ENCODE assay signal across 12 cellular contexts in genomic region chr10:124419635-124420034, GRCh38. TPM values are rescaled to one million over a fixed set of nuclear protein-coding genes. Genes with fewer than 3 reads are reported as not detected.
A peak's percentile ranks its signal among the peaks of the same experiment; 100 is the strongest.
DNase-seq lines count a peak whose midpoint lies in the region; ATAC-seq and TF ChIP-seq lines count a peak whose summit lies in the region.
"Had no signal": no experiment of that assay in that cellular context is flagged by ENCODE, and none has a peak within 500 bp of the region (broad histone marks: within the 10 kb centered on the region; RNA-seq: fewer than 3 reads in every experiment).

No MANE protein-coding gene starts in this region.

- H3K9me2 ChIP-seq in SK-N-SH: no peaks in the 10 kb centered on the region

- H3K4me2 ChIP-seq in SK-N-SH: peak overlapping the region; percentile 97
- H3K4me2 ChIP-seq in KMS-11: peak overlapping the region; percentile 83

- H3K9me3 ChIP-seq in SK-N-SH (no peaks in the 10 kb centered on the region), prostate gland (no peaks in the 10 kb centered on the region)
- H3K9me3 ChIP-seq: ascending aorta had no signal

- WGBS in SK-N-SH (ENCODE audit: low lambda C conversion rate): 94% methylated on average over 8 of the region's 10 CpGs
- 93% methylated on average over 10 of the region's 10 CpGs for WGBS in prostate gland

- TF ChIP-seq EP300 in SK-N-SH (IDR thresholded peaks at IDR 0.05; ENCODE audit: borderline replicate concordance in 1 of 2, low read depth in 1 of 2, low read length in 1 of 2): no peak

- H3K9me3 Mint-ChIP-seq in chondrocyte (ENCODE audit: low read depth): no peaks in the 10 kb centered on the region
- no peaks in the 10 kb centered on the region for H3K9me3 Mint-ChIP-seq in neural crest cell

- no peak overlapping the region for H3K4me3 ChIP-seq in SK-N-SH (ENCODE audit: low read depth in 2 of 2, low read length in 1 of 2)
- H3K4me3 ChIP-seq in KMS-11 (IDR thresholded peaks at IDR 0.05; ENCODE audit: insufficient read depth, low read depth, low read length): no peak overlapping the region
- H3K4me3 ChIP-seq in prostate gland: peak overlapping the region in 1 of 2 donors; percentile 70

- peaks cover 21% of the 10 kb centered on the region for H4K20me1 ChIP-seq in SK-N-SH (ENCODE audit: insufficient read depth)
- H4K20me1 ChIP-seq in KMS-11 (ENCODE audit: insufficient read depth): no peaks in the 10 kb centered on the region

- POLR2A ChIA-PET in SK-N-SH (lab: Yijun Ruan, JAX): interaction anchor here (0.8 kb wide), 1 partner anchor 11 kb away, joined by 3 read pairs; no protein-coding TSS in a partner anchor

- H2AFZ ChIP-seq in SK-N-SH (ENCODE audit: low read depth) (peak overlapping the region; percentile 94), KMS-11 (ENCODE audit: low read depth) (peak overlapping the region; percentile 73)

- TF ChIP-seq POLR2A in prostate gland (IDR thresholded peaks at IDR 0.05): no peak

- H3K4me1 ChIP-seq in SK-N-SH (ENCODE audit: control insufficient read depth in 1 of 2, insufficient read depth in 2 of 2, low read depth in 1 of 2, low read length in 1 of 2): peaks cover 0 to 6% of the 10 kb centered on the region in 2 experiments; a peak in 1 of 4 replicates
- peaks cover 21% of the 10 kb centered on the region for H3K4me1 ChIP-seq in KMS-11 (ENCODE audit: low read depth, poor library complexity, severe bottlenecking)
- H3K4me1 ChIP-seq in prostate gland (replicated peaks): peaks cover 8% of the 10 kb centered on the region

- no peaks in the 10 kb centered on the region for H3F3A ChIP-seq in SK-N-SH (replicated peaks; ENCODE audit: insufficient read depth)

- H3K36me3 ChIP-seq in SK-N-SH (replicated peaks in 1 of 2; ENCODE audit: control insufficient read depth in 1 of 2, insufficient read depth in 2 of 2, low read length in 1 of 2): no peaks in the 10 kb centered on the region
- H3K36me3 ChIP-seq in KMS-11 (ENCODE audit: insufficient read depth): no peaks in the 10 kb centered on the region
- no peaks in the 10 kb centered on the region for H3K36me3 ChIP-seq in prostate gland
- H3K36me3 ChIP-seq: ascending aorta had no signal

- H3K27ac Mint-ChIP-seq in chondrocyte (ENCODE audit: unreplicated experiment): no peak overlapping the region
- H3K27ac Mint-ChIP-seq in neural crest cell (ENCODE audit: unreplicated experiment): no peak overlapping the region

- no peak for TF ChIP-seq RAD21 in SK-N-SH (IDR thresholded peaks at IDR 0.05; ENCODE audit: low read length)

- H3K4me1 Mint-ChIP-seq in chondrocyte (ENCODE audit: low read depth) (peaks cover 32% of the 10 kb centered on the region), neural crest cell (peaks cover 24% of the 10 kb centered on the region)

- no peak for TF ChIP-seq CTCF in SK-N-SH (IDR thresholded peaks at IDR 0.05)
- TF ChIP-seq CTCF in KMS-11 (conservative IDR thresholded peaks at IDR 0.05; ENCODE audit: low read depth, low read length): no peak
- TF ChIP-seq CTCF in chondrocyte (IDR thresholded peaks at IDR 0.05): no peak
- no peak for TF ChIP-seq CTCF in neural crest cell (conservative IDR thresholded peaks at IDR 0.05)
- TF ChIP-seq CTCF in prostate gland (IDR thresholded peaks at IDR 0.05): no peak

- H3K9ac ChIP-seq in SK-N-SH (no peak overlapping the region), KMS-11 (peak overlapping the region; percentile 43; the same call in 1 of the 2 replicates)

- DNase-seq in SK-N-SH (no peak), chondrocyte (ENCODE audit: low spot score) (no peak), neural crest cell (ENCODE audit: low read depth, low spot score) (no peak), prostate gland (ENCODE audit: low spot score) (no peak)
- no peak for DNase-seq in effector CD4-positive, alpha-beta T cell
- DNase-seq: kidney glomerular epithelial cell had no signal

- intact Hi-C loops in prostate gland (cut with DNase I): no loop called here

- no peak for ATAC-seq in SK-N-SH treated with all-trans-retinoic acid at 6 μM for 48 hours
- no peak for ATAC-seq in GM18873 (IDR thresholded peaks at IDR 0.05; ENCODE audit: low FRiP score, unreplicated experiment)

- H3K27me3 ChIP-seq in SK-N-SH (ENCODE audit: insufficient read depth): peaks cover 14% of the 10 kb centered on the region; the same call in 1 of the 2 replicates
- no peaks in the 10 kb centered on the region for H3K27me3 ChIP-seq in KMS-11 (ENCODE audit: insufficient read depth, low read depth)
- H3K27me3 ChIP-seq in prostate gland (replicated peaks; ENCODE audit: insufficient read depth): no peaks in the 10 kb centered on the region
- H3K27me3 ChIP-seq: ascending aorta had no signal

- CTCF ChIA-PET in SK-N-SH (lab: Yijun Ruan, JAX): interaction anchor here (1.0 to 2.8 kb wide), 4 partner anchors 16 to 425 kb away, joined by 3 to 10 read pairs (median 6); no protein-coding TSS in a partner anchor

- H3K27ac ChIP-seq in SK-N-SH (ENCODE audit: low read depth in 2 of 2, low read length in 1 of 2) (no peak overlapping the region), KMS-11 (no peak overlapping the region), prostate gland (no peak overlapping the region)

- H3K27me3 Mint-ChIP-seq in chondrocyte (ENCODE audit: low read depth) (peaks cover 19% of the 10 kb centered on the region), neural crest cell (ENCODE audit: low read depth) (peaks cover 47% of the 10 kb centered on the region)

- no peaks in the 10 kb centered on the region for H3K36me3 Mint-ChIP-seq in chondrocyte (ENCODE audit: low read depth)
- no peaks in the 10 kb centered on the region for H3K36me3 Mint-ChIP-seq in neural crest cell (ENCODE audit: low read depth)

- H3K79me2 ChIP-seq in SK-N-SH (ENCODE audit: insufficient read depth) (peaks cover 35% of the 10 kb centered on the region), KMS-11 (ENCODE audit: insufficient read depth, low read depth) (peaks cover 22% of the 10 kb centered on the region)

- H3K4me3 Mint-ChIP-seq in chondrocyte (ENCODE audit: unreplicated experiment) (peak overlapping the region; percentile 89), neural crest cell (peak overlapping the region; percentile 90)

TF ChIP-seq in SK-N-SH, 30 proteins besides CTCF, POLR2A, EP300 and RAD21 (continues in another document):
- TF ChIP-seq YY1 (IDR thresholded peaks at IDR 0.05; ENCODE audit: low read depth) (no peak), PBX3 (IDR thresholded peaks at IDR 0.05) (no peak), USF2 (IDR thresholded peaks at IDR 0.05; ENCODE audit: borderline replicate concordance, low read depth, low read length) (no peak), RXRA (IDR thresholded peaks at IDR 0.05; ENCODE audit: borderline replicate concordance, low read depth) (no peak)

TF ChIP-seq in SK-N-SH treated with all-trans-retinoic acid at 6 μM for 48 hours, 23 proteins besides CTCF, POLR2A, EP300 and RAD21 (continues in another document):
- no peak for TF ChIP-seq OSR1 (CRISPR knock-in tag; IDR thresholded peaks at IDR 0.05)
- no peak for TF ChIP-seq ZFP3 (CRISPR knock-in tag; IDR thresholded peaks at IDR 0.05)
- TF ChIP-seq CREB5 (CRISPR knock-in tag; IDR thresholded peaks at IDR 0.05; ENCODE audit: low read depth): no peak
- no peak for TF ChIP-seq BACH2 (CRISPR knock-in tag; IDR thresholded peaks at IDR 0.05; ENCODE audit: borderline replicate concordance)
- no peak for TF ChIP-seq CSRNP3 (CRISPR knock-in tag; IDR thresholded peaks at IDR 0.05)

RNA-seq across cellular contexts. Expression of gene OAT, which starts 0.9 kb away (rescaled TPM):
- 65.7 and 97.6 TPM in 2 replicates for polyA plus RNA-seq in SK-N-SH (2012; rRNA removed)
- polyA plus RNA-seq in SK-N-SH (2012; cell fraction: cytosol; rRNA removed): 94.1 and 99.2 TPM in 2 replicates
- 28.6 and 65.4 TPM in 2 replicates for polyA plus RNA-seq in SK-N-SH (2012; cell fraction: nucleus; rRNA removed)
- total RNA-seq in chondrocyte (151 to 183 TPM (median 152 TPM) in 3 replicates), neural crest cell (42.5 and 46.8 TPM in 2 replicates), prostate gland (100 to 1,000 TPM in 1 of 2 donors, 10 to 100 TPM in 1; 86.3 to 139 TPM)

RNA-seq across cellular contexts. Expression of gene NKX1-2, which starts 30.2 kb away (rescaled TPM):
- polyA plus RNA-seq in SK-N-SH (2012; rRNA removed): not detected in 2 replicates
- polyA plus RNA-seq in SK-N-SH (2012; cell fraction: cytosol; rRNA removed): not detected in 2 replicates
- not detected in 2 replicates for polyA plus RNA-seq in SK-N-SH (2012; cell fraction: nucleus; rRNA removed)
- not detected in 3 replicates for total RNA-seq in chondrocyte
- total RNA-seq in neural crest cell: not detected in 2 replicates
- under 1 TPM; 0.14 to 0.85 TPM for total RNA-seq in prostate gland
- total RNA-seq: A172, ascending aorta, fibroblast of lung had no signal
- polyA plus RNA-seq: fibroblast of lung had no signal

RNA-seq across cellular contexts. Expression of gene LHPP, which starts 42.0 kb away (rescaled TPM):
- 29.8 and 35.3 TPM in 2 replicates for polyA plus RNA-seq in SK-N-SH (2012; rRNA removed)
- 20.3 and 23.7 TPM in 2 replicates for polyA plus RNA-seq in SK-N-SH (2012; cell fraction: cytosol; rRNA removed)
- polyA plus RNA-seq in SK-N-SH (2012; cell fraction: nucleus; rRNA removed): 35.0 and 36.8 TPM in 2 replicates
- total RNA-seq in chondrocyte (15.3 to 21.3 TPM (median 17.0 TPM) in 3 replicates), neural crest cell (8.0 and 8.8 TPM in 2 replicates), prostate gland (10 to 100 TPM; 21.9 to 43.3 TPM)
